ENCODE assay signal across 14 cellular contexts in genomic region chr5:57683036-57683600, GRCh38.
"Had no signal": no experiment of that assay in that cellular context is flagged by ENCODE, and none has a peak within 500 bp of the region (broad histone marks: within the 10 kb centered on the region; RNA-seq: fewer than 3 reads in every experiment).

No MANE protein-coding gene starts in this region.

- ATAC-seq: naive thymus-derived CD8-positive, alpha-beta T cell; stimulated activated memory B cell treated with anti-CD40 and anti-IgM and Interleukin-4, amounts not matched to agents 10 μg/mL and 1 μg/mL and 100 μg/mL, for 72 hours; WTC11 had no signal

- H3K4me3 ChIP-seq: lung had no signal

- FAIRE-seq: colon had no signal

- H3K36me3 ChIP-seq: neutrophil had no signal

- DNase-seq: activated CD4-positive, alpha-beta T cell treated with anti-CD3 and anti-CD28 coated beads for 4 hours; activated CD8-positive, alpha-beta memory T cell treated with anti-CD3 and anti-CD28 coated beads, Interleukin-2, amount 50 U/mL, for 48 hours; activated gamma-delta T cell treated with Interleukin-2 at 50 U/mL for 16 hours; activated naive CD8-positive, alpha-beta T cell treated with anti-CD3 and anti-CD28 coated beads, Interleukin-2, amount 10 ng/mL, durations not matched to agents 7 days and 5 days; aorta; islet precursor cell; naive thymus-derived CD8-positive, alpha-beta T cell; stimulated activated CD4-positive, alpha-beta T cell treated with anti-CD3 and anti-CD28 coated beads, Interleukin-2, amount 100 ng/mL, for 48 hours; T-helper 2 cell had no signal

- H3K9me3 Mint-ChIP-seq: activated naive CD8-positive, alpha-beta T cell treated with anti-CD3 and anti-CD28 coated beads, Interleukin-2, amount 10 ng/mL, durations not matched to agents 7 days and 5 days; naive thymus-derived CD8-positive, alpha-beta T cell; stimulated activated memory B cell treated with anti-CD40 and anti-IgM and Interleukin-4, amounts not matched to agents 10 μg/mL and 1 μg/mL and 100 μg/mL, for 72 hours had no signal

- H3K4me3 Mint-ChIP-seq: activated naive CD8-positive, alpha-beta T cell treated with anti-CD3 and anti-CD28 coated beads, Interleukin-2, amount 10 ng/mL, durations not matched to agents 7 days and 5 days; naive thymus-derived CD8-positive, alpha-beta T cell; stimulated activated memory B cell treated with anti-CD40 and anti-IgM and Interleukin-4, amounts not matched to agents 10 μg/mL and 1 μg/mL and 100 μg/mL, for 72 hours; WTC11 had no signal

- H3K36me3 Mint-ChIP-seq: activated naive CD8-positive, alpha-beta T cell treated with anti-CD3 and anti-CD28 coated beads, Interleukin-2, amount 10 ng/mL, durations not matched to agents 7 days and 5 days; naive thymus-derived CD8-positive, alpha-beta T cell; stimulated activated memory B cell treated with anti-CD40 and anti-IgM and Interleukin-4, amounts not matched to agents 10 μg/mL and 1 μg/mL and 100 μg/mL, for 72 hours; WTC11 had no signal

- H3K4me1 Mint-ChIP-seq: activated naive CD8-positive, alpha-beta T cell treated with anti-CD3 and anti-CD28 coated beads, Interleukin-2, amount 10 ng/mL, durations not matched to agents 7 days and 5 days; stimulated activated memory B cell treated with anti-CD40 and anti-IgM and Interleukin-4, amounts not matched to agents 10 μg/mL and 1 μg/mL and 100 μg/mL, for 72 hours; WTC11 had no signal

- H3K27ac Mint-ChIP-seq: activated naive CD8-positive, alpha-beta T cell treated with anti-CD3 and anti-CD28 coated beads, Interleukin-2, amount 10 ng/mL, durations not matched to agents 7 days and 5 days; naive thymus-derived CD8-positive, alpha-beta T cell; stimulated activated memory B cell treated with anti-CD40 and anti-IgM and Interleukin-4, amounts not matched to agents 10 μg/mL and 1 μg/mL and 100 μg/mL, for 72 hours; WTC11 had no signal

- H3K27me3 ChIP-seq: neutrophil had no signal

- H3K27me3 Mint-ChIP-seq: activated naive CD8-positive, alpha-beta T cell treated with anti-CD3 and anti-CD28 coated beads, Interleukin-2, amount 10 ng/mL, durations not matched to agents 7 days and 5 days had no signal
